In the genomic region with DNA sequence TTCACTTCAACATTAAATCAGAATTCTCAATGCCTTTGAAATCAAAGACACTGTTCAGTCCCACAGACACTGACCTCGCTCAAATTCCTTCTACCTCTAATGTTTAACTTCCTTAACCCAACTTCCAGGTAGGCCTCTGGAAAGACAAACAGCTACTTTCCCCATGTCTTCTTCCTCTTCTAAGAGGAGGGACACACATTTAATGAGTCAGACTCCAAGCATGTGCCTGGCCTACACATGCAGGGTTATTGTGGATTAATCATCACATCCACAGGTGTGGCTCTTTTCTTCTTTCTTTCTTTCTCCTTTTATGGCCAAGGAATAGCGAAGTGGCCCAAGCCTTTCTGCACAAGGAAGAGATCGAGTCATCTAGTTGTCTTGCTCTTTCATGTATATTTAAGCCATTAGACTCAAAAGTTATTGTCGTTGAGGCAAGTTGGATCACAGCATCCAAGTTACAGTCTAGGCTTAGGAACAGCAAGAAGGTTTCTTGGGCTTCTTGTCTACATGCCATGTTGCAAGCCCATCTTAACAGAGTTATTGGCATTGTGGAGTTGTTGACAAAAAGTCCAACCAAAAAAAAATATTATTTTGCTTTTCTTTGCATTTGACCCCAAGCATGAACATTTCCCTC, we compare ENCODE assay signal across 1 cellular context.
TF ChIP-seq lines count a peak whose summit lies in the region.

No MANE protein-coding gene starts in this region.

TF ChIP-seq in HepG2, 621 proteins besides CTCF, POLR2A, EP300 and RAD21 (continued from another document):
- TF ChIP-seq, protein P1, sequence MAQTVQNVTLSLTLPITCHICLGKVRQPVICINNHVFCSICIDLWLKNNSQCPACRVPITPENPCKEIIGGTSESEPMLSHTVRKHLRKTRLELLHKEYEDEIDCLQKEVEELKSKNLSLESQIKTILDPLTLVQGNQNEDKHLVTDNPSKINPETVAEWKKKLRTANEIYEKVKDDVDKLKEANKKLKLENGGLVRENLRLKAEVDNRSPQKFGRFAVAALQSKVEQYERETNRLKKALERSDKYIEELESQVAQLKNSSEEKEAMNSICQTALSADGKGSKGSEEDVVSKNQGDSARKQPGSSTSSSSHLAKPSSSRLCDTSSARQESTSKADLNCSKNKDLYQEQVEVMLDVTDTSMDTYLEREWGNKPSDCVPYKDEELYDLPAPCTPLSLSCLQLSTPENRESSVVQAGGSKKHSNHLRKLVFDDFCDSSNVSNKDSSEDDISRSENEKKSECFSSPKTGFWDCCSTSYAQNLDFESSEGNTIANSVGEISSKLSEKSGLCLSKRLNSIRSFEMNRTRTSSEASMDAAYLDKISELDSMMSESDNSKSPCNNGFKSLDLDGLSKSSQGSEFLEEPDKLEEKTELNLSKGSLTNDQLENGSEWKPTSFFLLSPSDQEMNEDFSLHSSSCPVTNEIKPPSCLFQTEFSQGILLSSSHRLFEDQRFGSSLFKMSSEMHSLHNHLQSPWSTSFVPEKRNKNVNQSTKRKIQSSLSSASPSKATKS (CRISPR knock-in tag; IDR thresholded peaks at IDR 0.05), result 0 out of 2 replicates have a peak, but pooled peaks have one; percentile 58
- TF ChIP-seq KLF12 (CRISPR knock-in tag; IDR thresholded peaks at IDR 0.05; ENCODE audit: borderline replicate concordance) (no peak), MAF1 (CRISPR knock-in tag; IDR thresholded peaks at IDR 0.05; ENCODE audit: borderline replicate concordance) (no peak), ZNF616 (CRISPR knock-in tag; IDR thresholded peaks at IDR 0.05; ENCODE audit: low read depth) (no peak), FIP1L1 (IDR thresholded peaks at IDR 0.05; ENCODE audit: borderline replicate concordance, insufficient read depth, low read depth, low read length) (no peak), ZNF605 (CRISPR knock-in tag; IDR thresholded peaks at IDR 0.05) (no peak), REXO4 (CRISPR knock-in tag; IDR thresholded peaks at IDR 0.05; ENCODE audit: borderline replicate concordance) (no peak), GATAD2A (CRISPR knock-in tag; IDR thresholded peaks at IDR 0.05) (peak; percentile 94), ATF7-NPFF (CRISPR knock-in tag; IDR thresholded peaks at IDR 0.05; ENCODE audit: low read depth) (no peak), ZNF772 (CRISPR knock-in tag; IDR thresholded peaks at IDR 0.05) (no peak), YY1 (IDR thresholded peaks at IDR 0.05; ENCODE audit: insufficient read depth, insufficient replicate concordance, low read depth, low read length) (no peak), ZNF562 (CRISPR knock-in tag; IDR thresholded peaks at IDR 0.05; ENCODE audit: borderline replicate concordance) (no peak), ATF7 (IDR thresholded peaks at IDR 0.05) (no peak), ATF7 (CRISPR knock-in tag; IDR thresholded peaks at IDR 0.05) (no peak), SP140L (CRISPR knock-in tag; IDR thresholded peaks at IDR 0.05; ENCODE audit: borderline replicate concordance) (no peak), NCOA2 (CRISPR knock-in tag; IDR thresholded peaks at IDR 0.05) (peak; percentile 96), YEATS4 (CRISPR knock-in tag; IDR thresholded peaks at IDR 0.05; ENCODE audit: borderline replicate concordance) (no peak; the same call in 1 of the 2 replicates), SIX1 (CRISPR knock-in tag; IDR thresholded peaks at IDR 0.05; ENCODE audit: borderline replicate concordance) (no peak; the same call in 1 of the 2 replicates), ARHGAP35 (CRISPR knock-in tag; IDR thresholded peaks at IDR 0.05; ENCODE audit: borderline replicate concordance) (no peak), THYN1 (CRISPR knock-in tag; IDR thresholded peaks at IDR 0.05; ENCODE audit: borderline replicate concordance, low read depth) (no peak), TEAD2 (CRISPR knock-in tag; IDR thresholded peaks at IDR 0.05) (no peak), FOXP1 (IDR thresholded peaks at IDR 0.05) (no peak), FOXP1 (CRISPR knock-in tag; IDR thresholded peaks at IDR 0.05) (peak; percentile 53; the same call in 1 of the 2 replicates), HMG20A (CRISPR knock-in tag; IDR thresholded peaks at IDR 0.05; ENCODE audit: borderline replicate concordance) (peak; percentile 93; the same call in 1 of the 2 replicates), CREM (IDR thresholded peaks at IDR 0.05) (peak; percentile 64), CREM (CRISPR knock-in tag; IDR thresholded peaks at IDR 0.05) (no peak), SIN3A (IDR thresholded peaks at IDR 0.05; ENCODE audit: borderline replicate concordance, low read depth, low read length) (no peak), ZNF724P (CRISPR knock-in tag; IDR thresholded peaks at IDR 0.05; ENCODE audit: borderline replicate concordance) (no peak)
- TF ChIP-seq, protein P2, sequence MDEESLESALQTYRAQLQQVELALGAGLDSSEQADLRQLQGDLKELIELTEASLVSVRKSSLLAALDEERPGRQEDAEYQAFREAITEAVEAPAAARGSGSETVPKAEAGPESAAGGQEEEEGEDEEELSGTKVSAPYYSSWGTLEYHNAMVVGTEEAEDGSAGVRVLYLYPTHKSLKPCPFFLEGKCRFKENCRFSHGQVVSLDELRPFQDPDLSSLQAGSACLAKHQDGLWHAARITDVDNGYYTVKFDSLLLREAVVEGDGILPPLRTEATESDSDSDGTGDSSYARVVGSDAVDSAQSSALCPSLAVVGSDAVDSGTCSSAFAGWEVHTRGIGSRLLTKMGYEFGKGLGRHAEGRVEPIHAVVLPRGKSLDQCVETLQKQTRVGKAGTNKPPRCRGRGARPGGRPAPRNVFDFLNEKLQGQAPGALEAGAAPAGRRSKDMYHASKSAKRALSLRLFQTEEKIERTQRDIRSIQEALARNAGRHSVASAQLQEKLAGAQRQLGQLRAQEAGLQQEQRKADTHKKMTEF (CRISPR knock-in tag; IDR thresholded peaks at IDR 0.05), result 0 out of 2 replicates have a peak, but pooled peaks have one; percentile 68
- TF ChIP-seq, protein P3, sequence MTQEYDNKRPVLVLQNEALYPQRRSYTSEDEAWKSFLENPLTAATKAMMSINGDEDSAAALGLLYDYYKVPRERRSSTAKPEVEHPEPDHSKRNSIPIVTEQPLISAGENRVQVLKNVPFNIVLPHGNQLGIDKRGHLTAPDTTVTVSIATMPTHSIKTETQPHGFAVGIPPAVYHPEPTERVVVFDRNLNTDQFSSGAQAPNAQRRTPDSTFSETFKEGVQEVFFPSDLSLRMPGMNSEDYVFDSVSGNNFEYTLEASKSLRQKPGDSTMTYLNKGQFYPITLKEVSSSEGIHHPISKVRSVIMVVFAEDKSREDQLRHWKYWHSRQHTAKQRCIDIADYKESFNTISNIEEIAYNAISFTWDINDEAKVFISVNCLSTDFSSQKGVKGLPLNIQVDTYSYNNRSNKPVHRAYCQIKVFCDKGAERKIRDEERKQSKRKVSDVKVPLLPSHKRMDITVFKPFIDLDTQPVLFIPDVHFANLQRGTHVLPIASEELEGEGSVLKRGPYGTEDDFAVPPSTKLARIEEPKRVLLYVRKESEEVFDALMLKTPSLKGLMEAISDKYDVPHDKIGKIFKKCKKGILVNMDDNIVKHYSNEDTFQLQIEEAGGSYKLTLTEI (CRISPR knock-in tag; conservative IDR thresholded peaks at IDR 0.05), result no peak
- TF ChIP-seq, protein P4, sequence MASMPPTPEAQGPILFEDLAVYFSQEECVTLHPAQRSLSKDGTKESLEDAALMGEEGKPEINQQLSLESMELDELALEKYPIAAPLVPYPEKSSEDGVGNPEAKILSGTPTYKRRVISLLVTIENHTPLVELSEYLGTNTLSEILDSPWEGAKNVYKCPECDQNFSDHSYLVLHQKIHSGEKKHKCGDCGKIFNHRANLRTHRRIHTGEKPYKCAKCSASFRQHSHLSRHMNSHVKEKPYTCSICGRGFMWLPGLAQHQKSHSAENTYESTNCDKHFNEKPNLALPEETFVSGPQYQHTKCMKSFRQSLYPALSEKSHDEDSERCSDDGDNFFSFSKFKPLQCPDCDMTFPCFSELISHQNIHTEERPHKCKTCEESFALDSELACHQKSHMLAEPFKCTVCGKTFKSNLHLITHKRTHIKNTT (CRISPR knock-in tag; IDR thresholded peaks at IDR 0.05), result no peak
- TF ChIP-seq, protein P5, sequence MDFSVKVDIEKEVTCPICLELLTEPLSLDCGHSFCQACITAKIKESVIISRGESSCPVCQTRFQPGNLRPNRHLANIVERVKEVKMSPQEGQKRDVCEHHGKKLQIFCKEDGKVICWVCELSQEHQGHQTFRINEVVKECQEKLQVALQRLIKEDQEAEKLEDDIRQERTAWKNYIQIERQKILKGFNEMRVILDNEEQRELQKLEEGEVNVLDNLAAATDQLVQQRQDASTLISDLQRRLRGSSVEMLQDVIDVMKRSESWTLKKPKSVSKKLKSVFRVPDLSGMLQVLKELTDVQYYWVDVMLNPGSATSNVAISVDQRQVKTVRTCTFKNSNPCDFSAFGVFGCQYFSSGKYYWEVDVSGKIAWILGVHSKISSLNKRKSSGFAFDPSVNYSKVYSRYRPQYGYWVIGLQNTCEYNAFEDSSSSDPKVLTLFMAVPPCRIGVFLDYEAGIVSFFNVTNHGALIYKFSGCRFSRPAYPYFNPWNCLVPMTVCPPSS (IDR thresholded peaks at IDR 0.05), result no peak
- TF ChIP-seq, protein P6, sequence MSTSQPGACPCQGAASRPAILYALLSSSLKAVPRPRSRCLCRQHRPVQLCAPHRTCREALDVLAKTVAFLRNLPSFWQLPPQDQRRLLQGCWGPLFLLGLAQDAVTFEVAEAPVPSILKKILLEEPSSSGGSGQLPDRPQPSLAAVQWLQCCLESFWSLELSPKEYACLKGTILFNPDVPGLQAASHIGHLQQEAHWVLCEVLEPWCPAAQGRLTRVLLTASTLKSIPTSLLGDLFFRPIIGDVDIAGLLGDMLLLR (CRISPR knock-in tag; IDR thresholded peaks at IDR 0.05), result no peak
- TF ChIP-seq, protein P7, sequence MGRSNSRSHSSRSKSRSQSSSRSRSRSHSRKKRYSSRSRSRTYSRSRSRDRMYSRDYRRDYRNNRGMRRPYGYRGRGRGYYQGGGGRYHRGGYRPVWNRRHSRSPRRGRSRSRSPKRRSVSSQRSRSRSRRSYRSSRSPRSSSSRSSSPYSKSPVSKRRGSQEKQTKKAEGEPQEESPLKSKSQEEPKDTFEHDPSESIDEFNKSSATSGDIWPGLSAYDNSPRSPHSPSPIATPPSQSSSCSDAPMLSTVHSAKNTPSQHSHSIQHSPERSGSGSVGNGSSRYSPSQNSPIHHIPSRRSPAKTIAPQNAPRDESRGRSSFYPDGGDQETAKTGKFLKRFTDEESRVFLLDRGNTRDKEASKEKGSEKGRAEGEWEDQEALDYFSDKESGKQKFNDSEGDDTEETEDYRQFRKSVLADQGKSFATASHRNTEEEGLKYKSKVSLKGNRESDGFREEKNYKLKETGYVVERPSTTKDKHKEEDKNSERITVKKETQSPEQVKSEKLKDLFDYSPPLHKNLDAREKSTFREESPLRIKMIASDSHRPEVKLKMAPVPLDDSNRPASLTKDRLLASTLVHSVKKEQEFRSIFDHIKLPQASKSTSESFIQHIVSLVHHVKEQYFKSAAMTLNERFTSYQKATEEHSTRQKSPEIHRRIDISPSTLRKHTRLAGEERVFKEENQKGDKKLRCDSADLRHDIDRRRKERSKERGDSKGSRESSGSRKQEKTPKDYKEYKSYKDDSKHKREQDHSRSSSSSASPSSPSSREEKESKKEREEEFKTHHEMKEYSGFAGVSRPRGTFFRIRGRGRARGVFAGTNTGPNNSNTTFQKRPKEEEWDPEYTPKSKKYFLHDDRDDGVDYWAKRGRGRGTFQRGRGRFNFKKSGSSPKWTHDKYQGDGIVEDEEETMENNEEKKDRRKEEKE (IDR thresholded peaks at IDR 0.05), result no peak
TF ChIP-seq in HepG2: peak in this region for 131.
